In genomic region chr19:48445606-48446481, GRCh38 we compare ENCODE assay signal across 8 cellular contexts. TPM values are rescaled to one million over a fixed set of nuclear protein-coding genes. Genes with fewer than 3 reads are reported as not detected.
DNase-seq lines count a peak whose midpoint lies in the region; ATAC-seq and TF ChIP-seq lines count a peak whose summit lies in the region.

TSS of gene GRWD1 (plus strand) at chr19:48445983. CDS start at chr19:48446006, 23 bp downstream.

- H3K27ac ChIP-seq in prostate gland, result peak within 1 kb of the TSS; percentile 83 to 94
- H3K27ac ChIP-seq in urinary bladder (ENCODE audit: low read depth), result peak within 1 kb of the TSS; percentile 74

- H3K36me3 ChIP-seq in prostate gland (peaks cover 0 to 4% of the 10 kb centered on the region in 2 donors), urinary bladder (ENCODE audit: insufficient read depth) (no peaks in the 10 kb centered on the region)

- in situ Hi-C loops in GM13976 (cut with MboI; ENCODE audit: low sequenced_read_pairs, unreplicated experiment), result no loop called here

- intact Hi-C loops in left ventricle myocardium superior (cut with micrococcal nuclease) (no loop called here), prostate gland (cut with DNase I) (no loop called here)

- peak within 1 kb of the TSS; percentile 96 for H3K4me3 Mint-ChIP-seq in T-helper 17 cell

- H3K4me1 ChIP-seq in prostate gland (replicated peaks) (peaks cover 4% of the 10 kb centered on the region), urinary bladder (ENCODE audit: insufficient read depth) (no peaks in the 10 kb centered on the region)

- H3K27me3 Mint-ChIP-seq in T-helper 17 cell, result peaks cover 20% of the 10 kb centered on the region

- peaks cover 8% of the 10 kb centered on the region for H3K36me3 Mint-ChIP-seq in T-helper 17 cell (ENCODE audit: low read depth)

- peaks cover 26% of the 10 kb centered on the region for H3K4me1 Mint-ChIP-seq in T-helper 17 cell

- no peaks in the 10 kb centered on the region for H3K27me3 ChIP-seq in prostate gland (replicated peaks; ENCODE audit: insufficient read depth)

- ATAC-seq in HG02885 (IDR thresholded peaks at IDR 0.05; ENCODE audit: poor library complexity, unreplicated experiment), result peak; percentile 88
- ATAC-seq in T-helper 17 cell, result peak; percentile 96
- peak; percentile 91 for ATAC-seq in left ventricle myocardium superior

- TF ChIP-seq CTCF in GM13976 (IDR thresholded peaks at IDR 0.05; ENCODE audit: borderline replicate concordance, control extremely low read depth, extremely low read depth, insufficient read depth, missing control alignments) (no peak), prostate gland (IDR thresholded peaks at IDR 0.05) (peak in 2 of 4 experiments; percentile 3 to 11)

- H3K4me3 ChIP-seq in prostate gland (peak within 1 kb of the TSS; percentile 82 to 93), urinary bladder (ENCODE audit: low read depth, low read length) (peak within 1 kb of the TSS; percentile 83)

- WGBS in prostate gland, result under 1% methylated on average over 61 of the region's 61 CpGs
- under 1% methylated on average over 61 of the region's 61 CpGs for WGBS in urinary bladder

- H3K27ac Mint-ChIP-seq in T-helper 17 cell, result peak within 1 kb of the TSS; percentile 89

- H3K9me3 ChIP-seq in T-helper 17 cell (ENCODE audit: control insufficient read depth, low read length, poor library complexity, severe bottlenecking) (no peaks in the 10 kb centered on the region), prostate gland (no peaks in the 10 kb centered on the region)

- TF ChIP-seq POLR2A in prostate gland (IDR thresholded peaks at IDR 0.05), result peak; percentile 35

- DNase-seq in GM13976 (ENCODE audit: low spot score), result peak; percentile 94
- peak; percentile 99 for DNase-seq in NCI-H1694 treated with DMSO at 0.1 percent for 48 hours (lab: John Stamatoyannopoulos, UW)
- DNase-seq in T-helper 17 cell, result peak; percentile 78 to 90 (median 84)
- peak; percentile 42 to 93 (median 84) for DNase-seq in amygdala (lab: John Stamatoyannopoulos, UW)
- DNase-seq in left ventricle myocardium superior, result peak; percentile 87
- DNase-seq in prostate gland (ENCODE audit: low spot score), result peak; percentile 92

RNA-seq across cellular contexts. Expression of gene GRWD1, which starts in this region (rescaled TPM):
- total RNA-seq in T-helper 17 cell (10 to 100 TPM; 32.5 TPM), left ventricle myocardium superior (15.7 TPM), prostate gland (10 to 100 TPM; 26.2 to 39.7 TPM), urinary bladder (13.6 TPM)
- polyA plus RNA-seq in urinary bladder, result 22.2 TPM

Comparison
In these comparisons a context has a peak if more than half of its experiments do, and no peak if none do; other contexts are left out.
1. Peak in every context shown above with its lines: DNase-seq, ATAC-seq, H3K4me3 ChIP-seq and H3K27ac ChIP-seq.